ENCODE assay signal across 1 cellular context in the genomic region with DNA sequence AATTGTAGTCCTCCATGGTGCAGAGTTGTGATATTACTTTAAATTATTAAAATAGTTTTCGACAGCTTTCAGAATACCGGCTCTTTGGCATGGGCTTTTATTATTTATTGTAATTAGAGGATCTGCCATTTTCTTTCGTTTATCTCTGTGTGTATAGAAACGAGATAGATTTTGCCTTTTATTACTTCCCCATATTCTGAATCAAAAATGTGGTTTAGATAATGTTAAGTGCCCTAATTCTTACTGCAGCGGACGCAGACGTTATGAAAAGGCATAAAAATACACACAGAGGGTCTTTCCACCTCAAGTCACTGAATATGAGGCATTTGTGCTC.
TF ChIP-seq lines count a peak whose summit lies in the region.

No MANE protein-coding gene starts in this region.

TF ChIP-seq in endothelial cell of umbilical vein, 7 proteins besides CTCF, POLR2A, EP300 and RAD21 (continued from another document):
- TF ChIP-seq MYC (IDR thresholded peaks at IDR 0.05; ENCODE audit: low read depth, low read length) (no peak), POLR2AphosphoS5 (IDR thresholded peaks at IDR 0.05; ENCODE audit: insufficient read depth, low read depth, low read length) (no peak)
